Comparison of ENCODE assay signal across 28 cellular contexts in the genomic region with DNA sequence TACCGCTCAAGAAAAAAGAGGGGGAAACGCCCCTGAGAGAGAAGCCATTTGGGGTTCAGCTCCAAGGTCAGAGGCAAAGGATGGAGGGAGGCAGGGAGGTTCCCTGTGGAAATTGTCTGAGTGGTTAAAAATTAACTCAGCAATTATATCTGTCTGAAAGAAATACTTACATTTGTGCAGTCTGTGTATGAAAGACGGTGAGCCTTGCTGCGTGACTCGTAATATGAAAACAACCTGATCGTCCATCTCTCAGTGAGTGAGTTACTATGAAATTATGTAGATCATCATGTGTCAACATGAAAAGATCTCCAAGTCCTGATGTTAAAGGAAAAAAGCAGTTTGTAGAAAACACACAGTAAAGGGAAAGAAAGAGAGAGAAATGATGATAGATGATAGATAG.
"Had no signal": no experiment of that assay in that cellular context is flagged by ENCODE, and none has a peak within 500 bp of the region (broad histone marks: within the 10 kb centered on the region; RNA-seq: fewer than 3 reads in every experiment).

No MANE protein-coding gene starts in this region.

- H3K9me3 ChIP-seq: esophagus squamous epithelium, gastrocnemius medialis, heart left ventricle had no signal

- H3K4me3 ChIP-seq: esophagus squamous epithelium, gastrocnemius medialis, heart left ventricle had no signal

- ATAC-seq: activated CD4-positive, CD25-positive, alpha-beta regulatory T cell treated with anti-CD3 and anti-CD28 coated beads, Interleukin-2, amount 50 U/mL, for 24 hours; activated CD8-positive, alpha-beta T cell treated with anti-CD3 and anti-CD28 coated beads for 36 hours; activated T-cell treated with anti-CD3 and anti-CD28 coated beads, Interleukin-2, amount 50 U/mL, for 4 hours; activated T-helper 17 cell treated with anti-CD3 and anti-CD28 coated beads, Interleukin-2, amount 50 U/mL, for 72 hours; effector memory CD8-positive, alpha-beta T cell; gastrocnemius medialis; heart left ventricle had no signal

- DNase-seq: activated B cell treated with CpG ODN at 0.5 μM for 24 hours; activated CD4-positive, alpha-beta T cell treated with anti-CD3 and anti-CD28 coated beads for 48 hours; activated CD4-positive, alpha-beta T cell treated with anti-CD3 and anti-CD28 coated beads, Interleukin-2, amount 50 U/mL, for 1 hour; activated CD4-positive, alpha-beta T cell treated with anti-CD3 and anti-CD28 coated beads, Interleukin-2, amount 50 U/mL, for 48 hours; activated CD8-positive, alpha-beta memory T cell treated with anti-CD3 and anti-CD28 coated beads for 24 hours; activated CD8-positive, alpha-beta T cell treated with anti-CD3 and anti-CD28 coated beads for 36 hours; activated effector memory CD4-positive, alpha-beta T cell treated with Interleukin-2 at 50 U/mL for 16 hours; activated gamma-delta T cell treated with Interleukin-2 at 50 U/mL for 16 hours; activated naive CD4-positive, alpha-beta T cell treated with anti-CD3 and anti-CD28 coated beads, Interleukin-2, amount 50 U/mL, for 16 hours; activated naive CD4-positive, alpha-beta T cell treated with Interleukin-2 at 50 U/mL for 16 hours; activated T-cell treated with anti-CD3 and anti-CD28 coated beads, Interleukin-2, amount 50 U/mL, for 4 hours; amniotic stem cell; anterior cingulate cortex; brain microvascular endothelial cell; caudate nucleus; cortex of kidney; dermis blood vessel endothelial cell; effector CD4-positive, alpha-beta T cell; effector memory CD8-positive, alpha-beta T cell; esophagus squamous epithelium; gastrocnemius medialis; glutamatergic neuron; heart left ventricle; T-helper 9 cell; WERI-Rb-1 had no signal

- H3K27me3 ChIP-seq: brain microvascular endothelial cell, gastrocnemius medialis had no signal

- H3K27ac ChIP-seq: brain microvascular endothelial cell, epithelial cell of prostate, esophagus squamous epithelium, gastrocnemius medialis, heart left ventricle, WERI-Rb-1 had no signal

- H3K36me3 ChIP-seq: brain microvascular endothelial cell, esophagus squamous epithelium, gastrocnemius medialis, heart left ventricle, WERI-Rb-1 had no signal

- H3K4me1 ChIP-seq: esophagus squamous epithelium, gastrocnemius medialis, heart left ventricle had no signal
